15 cellular contexts compared by ENCODE assay signal in the genomic region with DNA sequence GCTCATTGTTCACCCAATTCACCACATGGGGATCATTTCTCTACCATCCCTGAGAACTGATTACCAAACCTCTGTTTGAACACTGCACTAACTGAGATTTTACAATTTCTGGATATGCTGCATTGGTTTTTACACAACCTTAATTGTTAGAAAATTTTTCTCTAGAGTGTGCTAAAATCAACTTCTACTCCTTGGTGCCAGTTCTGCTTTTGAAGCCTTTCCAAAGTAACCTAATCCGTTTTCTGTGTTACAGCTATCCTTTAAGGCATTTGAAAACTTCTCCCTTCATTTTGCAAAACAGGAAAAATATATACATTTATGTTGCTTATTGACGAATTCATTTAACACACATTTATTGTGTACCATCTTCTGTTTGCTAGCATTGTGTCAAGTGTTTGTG. TPM values are rescaled to one million over a fixed set of nuclear protein-coding genes. Genes with fewer than 3 reads are reported as not detected.
DNase-seq lines count a peak whose midpoint lies in the region; ATAC-seq and TF ChIP-seq lines count a peak whose summit lies in the region.
"Had no signal": no experiment of that assay in that cellular context is flagged by ENCODE, and none has a peak within 500 bp of the region (broad histone marks: within the 10 kb centered on the region; RNA-seq: fewer than 3 reads in every experiment).

No MANE protein-coding gene starts in this region.

- in situ Hi-C loops in transverse colon (cut with MboI; ENCODE audit: low pct_ligation_motif_present in 1 of 4, low pct_unique_long_range_greater_than_20kb in 1 of 4, low sequenced_read_pairs in 3 of 4), result no loop called here
- in situ Hi-C loops in G401 (cut with HindIII; ENCODE audit: low sequenced_read_pairs), result no loop called here
- in situ Hi-C loops in KBM-7 (cut with MboI; ENCODE audit: low pct_unique_long_range_greater_than_20kb, low sequenced_read_pairs), result no loop called here

- no peaks in the 10 kb centered on the region for H3K9me3 Mint-ChIP-seq in activated T-cell treated with anti-CD3 and anti-CD28 coated beads, Interleukin-2, amount 50 U/mL, for 4 hours
- no peaks in the 10 kb centered on the region for H3K9me3 Mint-ChIP-seq in activated T-helper 1 cell treated with anti-CD3 and anti-CD28 coated beads, Interleukin-12 subunit alpha, Interleukin-12 subunit beta, Interleukin-2, Interleukin-4 antibody, amounts not matched to agents 30 ng/mL and 10 ng/mL and 1 ng/mL, durations not matched to agents 14 hours and 24 hours and 36 hours
- H3K9me3 Mint-ChIP-seq in memory B cell (no peaks in the 10 kb centered on the region), neural progenitor cell (no peaks in the 10 kb centered on the region)

- TF ChIP-seq POLR2A in transverse colon (IDR thresholded peaks at IDR 0.05), result no peak

- peak overlapping the region; percentile 39 for H3K4me3 Mint-ChIP-seq in activated T-cell treated with anti-CD3 and anti-CD28 coated beads, Interleukin-2, amount 50 U/mL, for 4 hours
- H3K4me3 Mint-ChIP-seq in activated T-helper 1 cell treated with anti-CD3 and anti-CD28 coated beads, Interleukin-12 subunit alpha, Interleukin-12 subunit beta, Interleukin-2, Interleukin-4 antibody, amounts not matched to agents 30 ng/mL and 10 ng/mL and 1 ng/mL, durations not matched to agents 14 hours and 24 hours and 36 hours, result peak overlapping the region; percentile 35
- H3K4me3 Mint-ChIP-seq in memory B cell (peak overlapping the region; percentile 50), neural progenitor cell (no peak overlapping the region)

- H3K27ac ChIP-seq in transverse colon (peak overlapping the region; percentile 50 to 90 (median 84)), neural progenitor cell (no peak overlapping the region)
- H3K27ac ChIP-seq: RWPE1 had no signal

- no peak for DNase-seq in activated T-cell treated with anti-CD3 and anti-CD28 coated beads, Interleukin-2, amount 50 U/mL, for 4 hours
- no peak for DNase-seq in activated T-cell treated with anti-CD3 and anti-CD28 coated beads, Interleukin-2, amount 50 U/mL, for 1 hour
- DNase-seq in activated T-helper 1 cell treated with anti-CD3 and anti-CD28 coated beads, Interleukin-12 subunit alpha, Interleukin-12 subunit beta, Interleukin-2, Interleukin-4 antibody, amounts not matched to agents 30 ng/mL and 10 ng/mL and 1 ng/mL, durations not matched to agents 14 hours and 24 hours and 36 hours (ENCODE audit: low spot score), result no peak
- DNase-seq in memory B cell (ENCODE audit: low spot score in 2 of 2), result no peak
- DNase-seq in transverse colon, result no peak
- no peak for DNase-seq in neural progenitor cell (ENCODE audit: low spot score)
- DNase-seq in G401 (ENCODE audit: low spot score), result no peak
- DNase-seq in KBM-7, result no peak
- DNase-seq: DMS79 treated with DMSO at 0.1 percent for 48 hours, foreskin fibroblast, NCI-H1436, NCI-H510A treated with DMSO at 0.1 percent for 48 hours, T1000, thyroid gland had no signal

- H3K27ac Mint-ChIP-seq in activated T-helper 1 cell treated with anti-CD3 and anti-CD28 coated beads, Interleukin-12 subunit alpha, Interleukin-12 subunit beta, Interleukin-2, Interleukin-4 antibody, amounts not matched to agents 30 ng/mL and 10 ng/mL and 1 ng/mL, durations not matched to agents 14 hours and 24 hours and 36 hours, result peak overlapping the region; percentile 78
- H3K27ac Mint-ChIP-seq in memory B cell, result peak overlapping the region; percentile 100
- no peak overlapping the region for H3K27ac Mint-ChIP-seq in neural progenitor cell

- TF ChIP-seq EP300 in transverse colon (IDR thresholded peaks at IDR 0.05; ENCODE audit: low read depth), result no peak

- H3K27me3 Mint-ChIP-seq in activated T-cell treated with anti-CD3 and anti-CD28 coated beads, Interleukin-2, amount 50 U/mL, for 4 hours (ENCODE audit: low read depth), result no peaks in the 10 kb centered on the region
- H3K27me3 Mint-ChIP-seq in activated T-helper 1 cell treated with anti-CD3 and anti-CD28 coated beads, Interleukin-12 subunit alpha, Interleukin-12 subunit beta, Interleukin-2, Interleukin-4 antibody, amounts not matched to agents 30 ng/mL and 10 ng/mL and 1 ng/mL, durations not matched to agents 14 hours and 24 hours and 36 hours (ENCODE audit: insufficient read depth), result no peaks in the 10 kb centered on the region
- H3K27me3 Mint-ChIP-seq in memory B cell (no peaks in the 10 kb centered on the region), neural progenitor cell (ENCODE audit: insufficient read depth, low read depth) (no peaks in the 10 kb centered on the region)

- peaks cover 25% of the 10 kb centered on the region for H3K36me3 Mint-ChIP-seq in activated T-cell treated with anti-CD3 and anti-CD28 coated beads, Interleukin-2, amount 50 U/mL, for 4 hours (ENCODE audit: insufficient read depth)
- H3K36me3 Mint-ChIP-seq in activated T-helper 1 cell treated with anti-CD3 and anti-CD28 coated beads, Interleukin-12 subunit alpha, Interleukin-12 subunit beta, Interleukin-2, Interleukin-4 antibody, amounts not matched to agents 30 ng/mL and 10 ng/mL and 1 ng/mL, durations not matched to agents 14 hours and 24 hours and 36 hours (ENCODE audit: low read depth), result peaks cover 43% of the 10 kb centered on the region
- H3K36me3 Mint-ChIP-seq in memory B cell (peaks cover 22% of the 10 kb centered on the region), neural progenitor cell (no peaks in the 10 kb centered on the region)

- H3K4me3 ChIP-seq in transverse colon (no peak overlapping the region), neural progenitor cell (no peak overlapping the region)
- H3K4me3 ChIP-seq: thyroid gland had no signal

- intact Hi-C loops in activated T-helper 1 cell treated with anti-CD3 and anti-CD28 coated beads, Interleukin-12 subunit alpha, Interleukin-12 subunit beta, Interleukin-2, Interleukin-4 antibody, amounts not matched to agents 30 ng/mL and 10 ng/mL and 1 ng/mL, durations not matched to agents 14 hours and 24 hours and 36 hours (cut with micrococcal nuclease), result no loop called here
- intact Hi-C loops in transverse colon (cut with DNase I; ENCODE audit: low total_unique reads), result no loop called here

- H3K9me3 ChIP-seq in transverse colon (no peaks in the 10 kb centered on the region), neural progenitor cell (ENCODE audit: low read depth) (no peaks in the 10 kb centered on the region)
- H3K9me3 ChIP-seq: thyroid gland had no signal

- H3K27me3 ChIP-seq in transverse colon (no peaks in the 10 kb centered on the region), neural progenitor cell (no peaks in the 10 kb centered on the region)
- H3K27me3 ChIP-seq: thyroid gland had no signal

- no peaks in the 10 kb centered on the region for H3K36me3 ChIP-seq in transverse colon
- no peaks in the 10 kb centered on the region for H3K36me3 ChIP-seq in neural progenitor cell
- H3K36me3 ChIP-seq: thyroid gland had no signal

- no peak for ATAC-seq in activated T-cell treated with anti-CD3 and anti-CD28 coated beads, Interleukin-2, amount 50 U/mL, for 4 hours
- ATAC-seq in memory B cell (ENCODE audit: low read depth), result no peak

- H3K79me2 ChIP-seq in neural progenitor cell (ENCODE audit: low read depth), result no peaks in the 10 kb centered on the region

- WGBS in transverse colon (ENCODE audit: low coverage in 1 of 2), 2 donors, result 72 to 93% methylated on average over 2 of the region's 2 CpGs

- peaks cover 6% of the 10 kb centered on the region for H3F3A ChIP-seq in neural progenitor cell (ENCODE audit: low read depth)

- H3K9ac ChIP-seq in neural progenitor cell, result no peak overlapping the region

- peaks cover 90% of the 10 kb centered on the region for H3K4me1 Mint-ChIP-seq in activated T-cell treated with anti-CD3 and anti-CD28 coated beads, Interleukin-2, amount 50 U/mL, for 4 hours (ENCODE audit: low read depth)
- peaks cover 94% of the 10 kb centered on the region for H3K4me1 Mint-ChIP-seq in activated T-helper 1 cell treated with anti-CD3 and anti-CD28 coated beads, Interleukin-12 subunit alpha, Interleukin-12 subunit beta, Interleukin-2, Interleukin-4 antibody, amounts not matched to agents 30 ng/mL and 10 ng/mL and 1 ng/mL, durations not matched to agents 14 hours and 24 hours and 36 hours (ENCODE audit: low read depth)
- H3K4me1 Mint-ChIP-seq in memory B cell, result peaks cover 55% of the 10 kb centered on the region
- H3K4me1 Mint-ChIP-seq in neural progenitor cell, result no peaks in the 10 kb centered on the region

- H2AFZ ChIP-seq in neural progenitor cell (replicated peaks), result no peak overlapping the region

- H3K4me1 ChIP-seq in transverse colon (peaks cover 0 to 60% (median 5%) of the 10 kb centered on the region in 4 donors), neural progenitor cell (peaks cover 5% of the 10 kb centered on the region)

- no peaks in the 10 kb centered on the region for H4K20me1 ChIP-seq in neural progenitor cell (ENCODE audit: low read depth)

- H3K4me2 ChIP-seq in neural progenitor cell, result no peak overlapping the region

- TF ChIP-seq CTCF in transverse colon (IDR thresholded peaks at IDR 0.05) (no peak), neural progenitor cell (IDR thresholded peaks at IDR 0.05) (no peak)

RNA-seq across cellular contexts. Expression of a gene that starts 23.7 kb away (rescaled TPM):
- 100 to 1,000 TPM; 128 to 153 (median 142) TPM for total RNA-seq in activated T-cell treated with anti-CD3 and anti-CD28 coated beads, Interleukin-2, amount 50 U/mL, for 4 hours
- 196 and 201 TPM in 2 replicates for total RNA-seq in activated T-helper 1 cell treated with anti-CD3 and anti-CD28 coated beads, Interleukin-12 subunit alpha, Interleukin-12 subunit beta, Interleukin-2, Interleukin-4 antibody, amounts not matched to agents 30 ng/mL and 10 ng/mL and 1 ng/mL, durations not matched to agents 14 hours and 24 hours and 36 hours
- total RNA-seq in transverse colon (10 to 100 TPM; 20.1 to 47.0 (median 33.8) TPM), neural progenitor cell (ENCODE audit: low replicate concordance) (9.4 and 11.7 TPM in 2 replicates)
- total RNA-seq in G401 (2014; rRNA removed; shearing (Covaris generic)), result 15.0 and 21.9 TPM in 2 replicates

RNA-seq across cellular contexts. Expression of a gene that starts 53.0 kb away (rescaled TPM):
- 10 to 100 TPM in 1 of 3 donors, 1 to 10 TPM in 2; 8.0 to 10.1 (median 9.6) TPM for total RNA-seq in activated T-cell treated with anti-CD3 and anti-CD28 coated beads, Interleukin-2, amount 50 U/mL, for 4 hours
- total RNA-seq in activated T-helper 1 cell treated with anti-CD3 and anti-CD28 coated beads, Interleukin-12 subunit alpha, Interleukin-12 subunit beta, Interleukin-2, Interleukin-4 antibody, amounts not matched to agents 30 ng/mL and 10 ng/mL and 1 ng/mL, durations not matched to agents 14 hours and 24 hours and 36 hours, result 5.1 and 5.8 TPM in 2 replicates
- total RNA-seq in transverse colon, result 1 to 10 TPM in 1 of 4 donors, under 1 TPM in 1, not detected in 2; 0.68 to 1.9 TPM
- total RNA-seq in neural progenitor cell (ENCODE audit: low replicate concordance), result 11.0 and 17.1 TPM in 2 replicates
- total RNA-seq in G401 (2014; rRNA removed; shearing (Covaris generic)), result 2.8 and 3.0 TPM in 2 replicates
